1 cellular context compared by ENCODE assay signal in the genomic region with DNA sequence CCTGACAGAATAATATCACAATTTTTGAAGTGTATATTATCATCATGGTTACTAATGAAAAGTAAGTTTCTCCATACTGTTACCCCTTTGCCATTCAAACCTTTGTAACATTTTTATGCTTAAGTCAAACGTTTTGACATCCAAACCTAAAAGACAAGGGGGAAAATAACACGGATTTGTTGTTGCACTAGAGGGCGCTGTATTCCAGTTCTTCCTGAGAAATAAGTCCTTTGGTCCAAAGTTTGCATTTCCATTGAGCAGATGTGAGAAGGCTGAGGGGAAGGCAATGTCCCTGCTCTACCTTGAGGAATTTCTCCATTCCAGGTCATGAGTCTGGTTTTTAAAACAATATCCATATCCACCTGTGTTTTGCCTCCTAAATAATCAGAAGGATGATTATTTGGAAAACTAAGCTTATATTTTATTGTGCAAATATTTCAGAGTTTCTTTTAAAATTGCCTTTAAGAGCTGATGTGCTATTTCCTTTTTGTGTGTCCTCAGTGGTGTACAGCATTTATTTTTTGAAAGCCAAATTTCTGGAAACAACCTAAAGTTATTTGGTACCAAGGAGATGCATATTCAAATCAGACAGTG.
TF ChIP-seq lines count a peak whose summit lies in the region.

No MANE protein-coding gene starts in this region.

TF ChIP-seq in HepG2, 621 proteins besides CTCF, POLR2A, EP300 and RAD21 (continued from another document):
- TF ChIP-seq ZMAT3 (CRISPR knock-in tag; conservative IDR thresholded peaks at IDR 0.05): no peak
- TF ChIP-seq, protein P1, sequence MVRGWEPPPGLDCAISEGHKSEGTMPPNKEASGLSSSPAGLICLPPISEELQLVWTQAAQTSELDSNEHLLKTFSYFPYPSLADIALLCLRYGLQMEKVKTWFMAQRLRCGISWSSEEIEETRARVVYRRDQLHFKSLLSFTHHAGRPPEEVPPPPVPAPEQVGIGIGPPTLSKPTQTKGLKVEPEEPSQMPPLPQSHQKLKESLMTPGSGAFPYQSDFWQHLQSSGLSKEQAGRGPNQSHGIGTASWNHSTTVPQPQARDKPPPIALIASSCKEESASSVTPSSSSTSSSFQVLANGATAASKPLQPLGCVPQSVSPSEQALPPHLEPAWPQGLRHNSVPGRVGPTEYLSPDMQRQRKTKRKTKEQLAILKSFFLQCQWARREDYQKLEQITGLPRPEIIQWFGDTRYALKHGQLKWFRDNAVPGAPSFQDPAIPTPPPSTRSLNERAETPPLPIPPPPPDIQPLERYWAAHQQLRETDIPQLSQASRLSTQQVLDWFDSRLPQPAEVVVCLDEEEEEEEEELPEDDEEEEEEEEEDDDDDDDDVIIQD (CRISPR knock-in tag; IDR thresholded peaks at IDR 0.05; ENCODE audit: low read depth): peak; percentile 53; the same call in 1 of the 2 replicates
- no peak for TF ChIP-seq EHMT2 (IDR thresholded peaks at IDR 0.05; ENCODE audit: borderline replicate concordance, low read depth, low read length)
- TF ChIP-seq, protein P2, sequence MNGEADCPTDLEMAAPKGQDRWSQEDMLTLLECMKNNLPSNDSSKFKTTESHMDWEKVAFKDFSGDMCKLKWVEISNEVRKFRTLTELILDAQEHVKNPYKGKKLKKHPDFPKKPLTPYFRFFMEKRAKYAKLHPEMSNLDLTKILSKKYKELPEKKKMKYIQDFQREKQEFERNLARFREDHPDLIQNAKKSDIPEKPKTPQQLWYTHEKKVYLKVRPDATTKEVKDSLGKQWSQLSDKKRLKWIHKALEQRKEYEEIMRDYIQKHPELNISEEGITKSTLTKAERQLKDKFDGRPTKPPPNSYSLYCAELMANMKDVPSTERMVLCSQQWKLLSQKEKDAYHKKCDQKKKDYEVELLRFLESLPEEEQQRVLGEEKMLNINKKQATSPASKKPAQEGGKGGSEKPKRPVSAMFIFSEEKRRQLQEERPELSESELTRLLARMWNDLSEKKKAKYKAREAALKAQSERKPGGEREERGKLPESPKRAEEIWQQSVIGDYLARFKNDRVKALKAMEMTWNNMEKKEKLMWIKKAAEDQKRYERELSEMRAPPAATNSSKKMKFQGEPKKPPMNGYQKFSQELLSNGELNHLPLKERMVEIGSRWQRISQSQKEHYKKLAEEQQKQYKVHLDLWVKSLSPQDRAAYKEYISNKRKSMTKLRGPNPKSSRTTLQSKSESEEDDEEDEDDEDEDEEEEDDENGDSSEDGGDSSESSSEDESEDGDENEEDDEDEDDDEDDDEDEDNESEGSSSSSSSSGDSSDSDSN (CRISPR knock-in tag; IDR thresholded peaks at IDR 0.05): no peak
- TF ChIP-seq, protein P3, sequence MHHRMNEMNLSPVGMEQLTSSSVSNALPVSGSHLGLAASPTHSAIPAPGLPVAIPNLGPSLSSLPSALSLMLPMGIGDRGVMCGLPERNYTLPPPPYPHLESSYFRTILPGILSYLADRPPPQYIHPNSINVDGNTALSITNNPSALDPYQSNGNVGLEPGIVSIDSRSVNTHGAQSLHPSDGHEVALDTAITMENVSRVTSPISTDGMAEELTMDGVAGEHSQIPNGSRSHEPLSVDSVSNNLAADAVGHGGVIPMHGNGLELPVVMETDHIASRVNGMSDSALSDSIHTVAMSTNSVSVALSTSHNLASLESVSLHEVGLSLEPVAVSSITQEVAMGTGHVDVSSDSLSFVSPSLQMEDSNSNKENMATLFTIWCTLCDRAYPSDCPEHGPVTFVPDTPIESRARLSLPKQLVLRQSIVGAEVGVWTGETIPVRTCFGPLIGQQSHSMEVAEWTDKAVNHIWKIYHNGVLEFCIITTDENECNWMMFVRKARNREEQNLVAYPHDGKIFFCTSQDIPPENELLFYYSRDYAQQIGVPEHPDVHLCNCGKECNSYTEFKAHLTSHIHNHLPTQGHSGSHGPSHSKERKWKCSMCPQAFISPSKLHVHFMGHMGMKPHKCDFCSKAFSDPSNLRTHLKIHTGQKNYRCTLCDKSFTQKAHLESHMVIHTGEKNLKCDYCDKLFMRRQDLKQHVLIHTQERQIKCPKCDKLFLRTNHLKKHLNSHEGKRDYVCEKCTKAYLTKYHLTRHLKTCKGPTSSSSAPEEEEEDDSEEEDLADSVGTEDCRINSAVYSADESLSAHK (CRISPR knock-in tag; IDR thresholded peaks at IDR 0.05; ENCODE audit: borderline replicate concordance): no peak
